In the genomic region with DNA sequence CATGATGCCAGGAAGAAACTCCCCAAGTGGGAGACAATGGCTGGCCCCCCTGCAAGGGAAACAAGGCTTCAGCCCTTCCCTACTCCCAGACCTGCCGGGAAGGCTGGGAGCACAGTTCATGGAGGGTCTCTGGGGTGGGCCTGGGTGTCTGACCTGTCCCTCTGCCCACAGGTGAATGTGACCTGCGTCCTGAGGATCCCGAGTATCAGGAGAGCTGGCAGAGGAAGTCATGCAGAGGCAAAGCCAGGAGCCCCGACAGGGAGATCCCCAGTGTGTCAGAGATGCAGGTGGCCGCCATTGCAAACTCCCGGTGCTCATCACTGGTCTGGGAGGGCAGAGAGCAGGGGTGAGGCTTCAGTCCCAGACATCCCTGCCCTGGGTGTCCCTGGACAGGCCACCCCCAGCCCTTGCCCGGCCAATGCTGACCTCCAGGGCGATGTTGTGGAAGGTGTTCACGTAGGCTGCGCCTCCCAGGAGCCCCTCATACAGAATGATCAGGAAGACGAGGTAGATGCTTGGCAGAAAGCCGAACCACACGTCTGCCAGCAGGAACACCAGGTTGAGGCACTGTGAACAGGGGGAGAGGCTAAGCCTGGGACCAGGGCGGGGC, we compare ENCODE assay signal across 1 cellular context.
TF ChIP-seq lines count a peak whose summit lies in the region.

No MANE protein-coding gene starts in this region.

TF ChIP-seq in endothelial cell of umbilical vein, 7 proteins besides CTCF, POLR2A, EP300 and RAD21 (continued from another document):
- TF ChIP-seq, protein P1, sequence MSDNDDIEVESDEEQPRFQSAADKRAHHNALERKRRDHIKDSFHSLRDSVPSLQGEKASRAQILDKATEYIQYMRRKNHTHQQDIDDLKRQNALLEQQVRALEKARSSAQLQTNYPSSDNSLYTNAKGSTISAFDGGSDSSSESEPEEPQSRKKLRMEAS (IDR thresholded peaks at IDR 0.05; ENCODE audit: insufficient read depth, insufficient read length): no peak
- TF ChIP-seq MYC (IDR thresholded peaks at IDR 0.05; ENCODE audit: low read depth, low read length) (no peak), FOS (IDR thresholded peaks at IDR 0.05; ENCODE audit: borderline replicate concordance, insufficient read depth, low read length) (no peak), POLR2AphosphoS5 (IDR thresholded peaks at IDR 0.05; ENCODE audit: insufficient read depth, low read depth, low read length) (no peak), EZH2 (IDR thresholded peaks at IDR 0.05; ENCODE audit: borderline replicate concordance, low read depth, low read length, severe bottlenecking) (no peak)
